ENCODE assay signal across 9 cellular contexts in the genomic region with DNA sequence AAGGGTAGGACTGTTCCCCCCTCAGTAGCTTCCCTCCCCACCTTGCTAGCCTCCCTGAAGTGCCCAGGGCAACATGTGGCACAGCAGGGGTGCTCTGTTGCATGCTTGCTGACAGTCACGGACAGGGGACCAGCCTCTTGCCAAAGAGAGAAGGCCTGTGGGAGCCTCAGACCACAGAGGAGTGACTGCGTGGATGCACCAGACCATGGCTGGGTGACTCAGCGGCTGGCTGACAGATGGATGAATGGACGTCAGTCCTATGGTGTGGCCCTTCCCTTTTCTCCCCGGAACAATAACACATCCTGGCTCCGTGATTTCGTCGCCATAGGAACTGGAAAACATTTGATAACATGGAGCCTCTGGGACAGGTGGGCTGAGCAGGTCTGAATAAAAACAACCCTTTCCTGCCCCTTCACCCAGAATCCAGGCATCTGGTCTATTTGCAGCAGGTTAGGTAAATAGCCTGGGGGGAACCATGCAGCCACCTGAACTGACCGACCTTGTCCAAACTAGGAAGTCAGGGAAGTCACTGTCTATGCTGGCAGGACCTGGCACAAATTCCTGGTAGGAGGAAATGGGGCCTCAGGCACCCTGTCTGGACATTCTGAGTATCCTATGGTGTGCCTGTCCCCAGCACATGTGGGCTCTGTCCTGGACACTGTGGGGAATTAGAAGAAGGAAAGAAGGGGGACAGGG. TPM values are rescaled to one million over a fixed set of nuclear protein-coding genes. Genes with fewer than 3 reads are reported as not detected.
DNase-seq lines count a peak whose midpoint lies in the region; ATAC-seq and TF ChIP-seq lines count a peak whose summit lies in the region.
"Had no signal": no experiment of that assay in that cellular context is flagged by ENCODE, and none has a peak within 500 bp of the region (broad histone marks: within the 10 kb centered on the region; RNA-seq: fewer than 3 reads in every experiment).

No MANE protein-coding gene starts in this region.

- H3K27ac ChIP-seq in RWPE2 (ENCODE audit: poor library complexity, severe bottlenecking) (peak overlapping the region; percentile 29), psoas muscle (no peak overlapping the region)
- H3K27ac ChIP-seq: gastrocnemius medialis had no signal

- intact Hi-C loops in psoas muscle (cut with DNase I), result loop anchor here in 1 of 2 donors (10.0 kb wide), 1 partner anchor 119 kb away; a partner anchor contains a TSS

- H3K27me3 ChIP-seq in RWPE2 (ENCODE audit: insufficient read depth, poor library complexity, severe bottlenecking) (no peaks in the 10 kb centered on the region), psoas muscle (ENCODE audit: insufficient read depth in 3 of 3, low read length in 2 of 3) (peaks cover 0 to 2% (median 0%) of the 10 kb centered on the region in 3 donors)
- H3K27me3 ChIP-seq: gastrocnemius medialis had no signal

- 54 to 60% (median 59%) methylated on average over 9 of the region's 9 CpGs for WGBS in psoas muscle, 3 donors

- TF ChIP-seq CTCF in RWPE2 (IDR thresholded peaks at IDR 0.05; ENCODE audit: poor library complexity, severe bottlenecking) (no peak), psoas muscle (IDR thresholded peaks at IDR 0.05) (no peak)

- H3K9me3 ChIP-seq in RWPE2 (ENCODE audit: severe bottlenecking), result no peaks in the 10 kb centered on the region
- H3K9me3 ChIP-seq in psoas muscle, result no peaks in the 10 kb centered on the region
- H3K9me3 ChIP-seq: gastrocnemius medialis had no signal

- H3K36me3 ChIP-seq in RWPE2 (ENCODE audit: low read depth) (no peaks in the 10 kb centered on the region), psoas muscle (ENCODE audit: insufficient read depth in 1 of 2, low read depth in 1 of 2) (no peaks in the 10 kb centered on the region)
- H3K36me3 ChIP-seq: gastrocnemius medialis had no signal

- H3K4me3 ChIP-seq in RWPE2 (ENCODE audit: severe bottlenecking) (no peak overlapping the region), psoas muscle (no peak overlapping the region)
- H3K4me3 ChIP-seq: gastrocnemius medialis had no signal

- DNase-seq in DMS53 (lab: John Stamatoyannopoulos, UW) (peak; percentile 100), HT-29 (ENCODE audit: low spot score) (peak; percentile 98), RWPE2 (ENCODE audit: low spot score) (peak; percentile 81), fibroblast of gingiva (ENCODE audit: low read depth) (peak; percentile 90), psoas muscle (peak; percentile 41 to 65)
- no peak for DNase-seq in activated naive CD4-positive, alpha-beta T cell (lab: John Stamatoyannopoulos, UW)

- ATAC-seq in RWPE2 (ENCODE audit: low read depth) (peak; percentile 91), psoas muscle (peak in 3 of 4 donors; percentile 37 to 54 (median 41)), GM21576 (IDR thresholded peaks at IDR 0.05; ENCODE audit: unreplicated experiment) (no peak), HG03108 (IDR thresholded peaks at IDR 0.05; ENCODE audit: unreplicated experiment) (no peak)
- ATAC-seq: gastrocnemius medialis had no signal

- H3K4me1 ChIP-seq in RWPE2 (ENCODE audit: insufficient read depth, poor library complexity, severe bottlenecking) (peaks cover 14% of the 10 kb centered on the region), psoas muscle (no peaks in the 10 kb centered on the region)
- H3K4me1 ChIP-seq: gastrocnemius medialis had no signal

RNA-seq across cellular contexts. Expression of a gene that starts 53.3 kb away (rescaled TPM):
- 27.6 and 28.2 TPM in 2 replicates for total RNA-seq in HT-29 (2014; rRNA removed; shearing (Covaris generic))
- 10 to 100 TPM; 60.6 to 74.9 (median 66.7) TPM for total RNA-seq in psoas muscle
- 10 to 100 TPM; 59.3 to 72.0 (median 60.1) TPM for polyA plus RNA-seq in psoas muscle

Comparison
In these comparisons a context has a peak if more than half of its experiments do, and no peak if none do; other contexts are left out.
1. DNase-seq: peak in DMS53 (single experiment), HT-29 (single experiment), RWPE2 (single experiment), fibroblast of gingiva (single experiment) and psoas muscle (2 of 2); none in activated naive CD4-positive, alpha-beta T cell (0 of 4).
2. ATAC-seq: peak in RWPE2 (single experiment) and psoas muscle (3 of 4); none in GM21576 (single experiment) and HG03108 (single experiment).